ENCODE assay signal across 16 cellular contexts in genomic region chr1:236734141-236734765, GRCh38. TPM values are rescaled to one million over a fixed set of nuclear protein-coding genes. Genes with fewer than 3 reads are reported as not detected.
DNase-seq lines count a peak whose midpoint lies in the region; ATAC-seq, FAIRE-seq and TF ChIP-seq lines count a peak whose summit lies in the region.
"Had no signal": no experiment of that assay in that cellular context is flagged by ENCODE, and none has a peak within 500 bp of the region (broad histone marks: within the 10 kb centered on the region; RNA-seq: fewer than 3 reads in every experiment).

No MANE protein-coding gene starts in this region.

- peaks cover 4% of the 10 kb centered on the region for H3K4me1 Mint-ChIP-seq in activated CD4-positive, alpha-beta T cell treated with anti-CD3 and anti-CD28 coated beads for 36 hours
- peaks cover 3% of the 10 kb centered on the region for H3K4me1 Mint-ChIP-seq in activated CD4-positive, alpha-beta T cell treated with anti-CD3 and anti-CD28 coated beads, Interleukin-2, amount 10 ng/mL, durations not matched to agents 7 days and 5 days
- H3K4me1 Mint-ChIP-seq: activated naive CD4-positive, alpha-beta T cell treated with anti-CD3 and anti-CD28 coated beads, Interleukin-2, amount 50 U/mL, for 24 hours had no signal

- FAIRE-seq in GM12892 (lab: Jason Lieb, UNC), result no peak
- FAIRE-seq: A549, small intestine had no signal

- H3K4me1 ChIP-seq in foreskin keratinocyte, result no peaks in the 10 kb centered on the region
- H3K4me1 ChIP-seq in gastrocnemius medialis, result no peaks in the 10 kb centered on the region
- H3K4me1 ChIP-seq: A549 had no signal

- H3K27me3 ChIP-seq in foreskin keratinocyte (no peaks in the 10 kb centered on the region), gastrocnemius medialis (no peaks in the 10 kb centered on the region)
- H3K27me3 ChIP-seq: neutrophil had no signal

- TF ChIP-seq CTCF in RWPE1 (conservative IDR thresholded peaks at IDR 0.05; ENCODE audit: low read depth) (no peak), foreskin keratinocyte (conservative IDR thresholded peaks at IDR 0.05) (no peak), gastrocnemius medialis (IDR thresholded peaks at IDR 0.05 in 4 of 5, conservative IDR thresholded peaks at IDR 0.05 in 1 of 5) (no peak)

- no peak overlapping the region for H3K27ac Mint-ChIP-seq in activated CD4-positive, alpha-beta T cell treated with anti-CD3 and anti-CD28 coated beads for 36 hours
- H3K27ac Mint-ChIP-seq in activated CD4-positive, alpha-beta T cell treated with anti-CD3 and anti-CD28 coated beads, Interleukin-2, amount 10 ng/mL, durations not matched to agents 7 days and 5 days, result no peak overlapping the region
- H3K27ac Mint-ChIP-seq: activated naive CD4-positive, alpha-beta T cell treated with anti-CD3 and anti-CD28 coated beads, Interleukin-2, amount 50 U/mL, for 24 hours; memory B cell had no signal

- peaks cover 5 to 91% of the 10 kb centered on the region in 2 donors for H3K36me3 ChIP-seq in gastrocnemius medialis
- H3K36me3 ChIP-seq: neutrophil had no signal

- no peak overlapping the region for H3K27ac ChIP-seq in RWPE1
- no peak overlapping the region for H3K27ac ChIP-seq in foreskin keratinocyte
- H3K27ac ChIP-seq in gastrocnemius medialis, result peak overlapping the region in 1 of 4 donors; percentile 83
- H3K27ac ChIP-seq: A549, neutrophil had no signal

- H3K27me3 Mint-ChIP-seq in activated CD4-positive, alpha-beta T cell treated with anti-CD3 and anti-CD28 coated beads for 36 hours, result peaks cover 8% of the 10 kb centered on the region
- H3K27me3 Mint-ChIP-seq in activated CD4-positive, alpha-beta T cell treated with anti-CD3 and anti-CD28 coated beads, Interleukin-2, amount 10 ng/mL, durations not matched to agents 7 days and 5 days, result peaks cover 3% of the 10 kb centered on the region
- H3K27me3 Mint-ChIP-seq: activated naive CD4-positive, alpha-beta T cell treated with anti-CD3 and anti-CD28 coated beads, Interleukin-2, amount 50 U/mL, for 24 hours had no signal

- CTCF ChIA-PET in activated CD4-positive, alpha-beta T cell treated with anti-CD3 and anti-CD28 coated beads for 36 hours (lab: Charles Lee), result no interaction called here
- CTCF ChIA-PET in activated CD4-positive, alpha-beta T cell treated with anti-CD3 and anti-CD28 coated beads, Interleukin-2, amount 10 ng/mL, durations not matched to agents 7 days and 5 days (lab: Charles Lee), result no interaction called here
- CTCF ChIA-PET in RWPE1 (lab: Yijun Ruan, JAX), result interaction anchor here (0.5 kb wide), 1 partner anchor 53 kb away, joined by 5 read pairs; no protein-coding TSS in a partner anchor

- POLR2A ChIA-PET in activated CD4-positive, alpha-beta T cell treated with anti-CD3 and anti-CD28 coated beads for 36 hours (lab: Charles Lee), result no interaction called here
- POLR2A ChIA-PET in activated CD4-positive, alpha-beta T cell treated with anti-CD3 and anti-CD28 coated beads, Interleukin-2, amount 10 ng/mL, durations not matched to agents 7 days and 5 days (lab: Charles Lee), result no interaction called here
- POLR2A ChIA-PET in RWPE1 (lab: Yijun Ruan, JAX; ENCODE audit: low non-redundant PET), result no interaction called here

- H3K4me3 Mint-ChIP-seq in activated CD4-positive, alpha-beta T cell treated with anti-CD3 and anti-CD28 coated beads for 36 hours, result no peak overlapping the region
- H3K4me3 Mint-ChIP-seq in activated CD4-positive, alpha-beta T cell treated with anti-CD3 and anti-CD28 coated beads, Interleukin-2, amount 10 ng/mL, durations not matched to agents 7 days and 5 days, result no peak overlapping the region
- H3K4me3 Mint-ChIP-seq: activated naive CD4-positive, alpha-beta T cell treated with anti-CD3 and anti-CD28 coated beads, Interleukin-2, amount 50 U/mL, for 24 hours; memory B cell had no signal

- intact Hi-C loops in activated CD4-positive, alpha-beta T cell treated with anti-CD3 and anti-CD28 coated beads for 36 hours (cut with DNase I, micrococcal nuclease), result no loop called here
- intact Hi-C loops in gastrocnemius medialis (cut with DNase I; ENCODE audit: low total_unique reads), result no loop called here

- DNase-seq in activated CD4-positive, alpha-beta T cell treated with anti-CD3 and anti-CD28 coated beads for 36 hours, result no peak
- DNase-seq in activated CD4-positive, alpha-beta T cell treated with anti-CD3 and anti-CD28 coated beads, Interleukin-2, amount 10 ng/mL, durations not matched to agents 7 days and 5 days, result no peak
- DNase-seq in RWPE1 (ENCODE audit: low spot score) (peak; percentile 42), foreskin keratinocyte (no peak), pulmonary artery endothelial cell (ENCODE audit: low read depth, low spot score) (peak; percentile 70), GM12892 (ENCODE audit: insufficient read length) (no peak), gastrocnemius medialis (no peak), SHP77 treated with DMSO at 0.1 percent for 48 hours (lab: John Stamatoyannopoulos, UW) (no peak)
- DNase-seq: erythroblast, H7, NCI-H2081, small intestine had no signal

- TF ChIP-seq POLR2A in GM12892 (IDR thresholded peaks at IDR 0.05; ENCODE audit: low read depth, low read length) (no peak), gastrocnemius medialis (IDR thresholded peaks at IDR 0.05) (no peak)

- no peaks in the 10 kb centered on the region for H3K9me3 ChIP-seq in gastrocnemius medialis
- H3K9me3 ChIP-seq: A549, neutrophil had no signal

- in situ Hi-C loops in gastrocnemius medialis (cut with MboI; ENCODE audit: low sequenced_read_pairs in 4 of 4), result no loop called here

- ATAC-seq in activated CD4-positive, alpha-beta T cell treated with anti-CD3 and anti-CD28 coated beads for 36 hours, result peak; percentile 63
- ATAC-seq in foreskin keratinocyte (peak; percentile 23), gastrocnemius medialis (no peak)
- ATAC-seq: A549 had no signal

- H3K9me3 Mint-ChIP-seq in activated CD4-positive, alpha-beta T cell treated with anti-CD3 and anti-CD28 coated beads for 36 hours (ENCODE audit: low read depth), result no peaks in the 10 kb centered on the region
- H3K9me3 Mint-ChIP-seq in activated CD4-positive, alpha-beta T cell treated with anti-CD3 and anti-CD28 coated beads, Interleukin-2, amount 10 ng/mL, durations not matched to agents 7 days and 5 days, result no peaks in the 10 kb centered on the region
- H3K9me3 Mint-ChIP-seq: activated naive CD4-positive, alpha-beta T cell treated with anti-CD3 and anti-CD28 coated beads, Interleukin-2, amount 50 U/mL, for 24 hours; memory B cell had no signal

- H3K4me3 ChIP-seq in gastrocnemius medialis, result no peak overlapping the region
- H3K4me3 ChIP-seq: A549 had no signal

- no peaks in the 10 kb centered on the region for H3K36me3 Mint-ChIP-seq in activated CD4-positive, alpha-beta T cell treated with anti-CD3 and anti-CD28 coated beads for 36 hours (ENCODE audit: low read depth)
- no peaks in the 10 kb centered on the region for H3K36me3 Mint-ChIP-seq in activated CD4-positive, alpha-beta T cell treated with anti-CD3 and anti-CD28 coated beads, Interleukin-2, amount 10 ng/mL, durations not matched to agents 7 days and 5 days (ENCODE audit: low read depth)
- H3K36me3 Mint-ChIP-seq: activated naive CD4-positive, alpha-beta T cell treated with anti-CD3 and anti-CD28 coated beads, Interleukin-2, amount 50 U/mL, for 24 hours; memory B cell had no signal

RNA-seq across cellular contexts. Expression of gene ACTN2, which starts 48.0 kb away (rescaled TPM):
- total RNA-seq in activated CD4-positive, alpha-beta T cell treated with anti-CD3 and anti-CD28 coated beads for 36 hours, result under 1 TPM; 0.44 to 0.46 TPM
- not detected for total RNA-seq in activated CD4-positive, alpha-beta T cell treated with anti-CD3 and anti-CD28 coated beads, Interleukin-2, amount 10 ng/mL, durations not matched to agents 7 days and 5 days
- total RNA-seq in foreskin keratinocyte (not detected in 2 replicates), pulmonary artery endothelial cell (1.1 and 1.5 TPM in 2 replicates), gastrocnemius medialis (1,000 to 10,000 TPM in 3 of 4 donors, 100 to 1,000 TPM in 1; 503 to 1,706 (median 1,214) TPM)
- polyA plus RNA-seq in foreskin keratinocyte, result not detected in 2 replicates
- polyA plus RNA-seq in GM12892 (2012; ENCODE audit: missing spikeins), result not detected
- polyA plus RNA-seq: A549 had no signal

Comparison
In these comparisons a context has a peak if more than half of its experiments do, and no peak if none do; other contexts are left out.
1. ATAC-seq: peak in activated CD4-positive, alpha-beta T cell treated with anti-CD3 and anti-CD28 coated beads for 36 hours (single experiment) and foreskin keratinocyte (single experiment); none in gastrocnemius medialis (0 of 2).
2. DNase-seq: peak in RWPE1 (single experiment) and pulmonary artery endothelial cell (single experiment); none in activated CD4-positive, alpha-beta T cell treated with anti-CD3 and anti-CD28 coated beads for 36 hours (single experiment), activated CD4-positive, alpha-beta T cell treated with anti-CD3 and anti-CD28 coated beads, Interleukin-2, amount 10 ng/mL, durations not matched to agents 7 days and 5 days (single experiment), foreskin keratinocyte (0 of 2), GM12892 (single experiment), gastrocnemius medialis (0 of 2) and SHP77 treated with DMSO at 0.1 percent for 48 hours (single experiment).
3. RNA of gene ACTN2, which starts 48.0 kb away (total RNA-seq): 503 to 1,706 TPM in gastrocnemius medialis; 1.1 to 1.5 TPM in pulmonary artery endothelial cell, 0.44 to 0.46 TPM in activated CD4-positive, alpha-beta T cell treated with anti-CD3 and anti-CD28 coated beads for 36 hours, not detected in foreskin keratinocyte and not detected in activated CD4-positive, alpha-beta T cell treated with anti-CD3 and anti-CD28 coated beads, Interleukin-2, amount 10 ng/mL, durations not matched to agents 7 days and 5 days; every median in the first group is over 100 times any median in the second.